In the genomic region with DNA sequence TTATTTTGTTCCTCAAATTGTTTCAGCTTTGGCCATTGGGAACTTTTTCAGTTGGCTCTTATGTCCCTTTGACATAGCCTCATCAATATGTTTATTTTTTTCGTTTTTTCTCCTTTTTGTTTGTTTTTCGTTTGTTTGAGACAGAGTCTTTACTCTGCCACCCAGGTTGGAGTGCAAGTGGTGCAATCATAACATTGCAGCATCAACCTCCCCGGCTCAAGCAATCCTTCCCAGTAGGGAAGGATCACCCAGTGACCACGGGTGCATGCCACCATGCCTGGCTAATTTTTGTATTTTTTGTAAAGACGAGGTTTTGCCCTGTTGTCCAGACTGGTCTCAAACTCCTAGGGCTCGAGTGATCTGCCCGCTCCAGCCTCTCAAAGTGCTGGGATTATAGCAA, we compare ENCODE assay signal across 3 cellular contexts.
TF ChIP-seq lines count a peak whose summit lies in the region.

No MANE protein-coding gene starts in this region.

TF ChIP-seq in IMR-90, 13 proteins besides CTCF, POLR2A, EP300 and RAD21:
- TF ChIP-seq CEBPB (IDR thresholded peaks at IDR 0.05; ENCODE audit: low read depth, low read length) (0 out of 2 replicates have a peak, but pooled peaks have one; percentile 22), FOS (IDR thresholded peaks at IDR 0.05; ENCODE audit: low read depth, low read length) (no peak)

TF ChIP-seq in WTC11, 78 proteins besides CTCF, POLR2A, EP300 and RAD21:
- TF ChIP-seq MAX (CRISPR knock-in tag; IDR thresholded peaks at IDR 0.05) (no peak), GABPB1 (CRISPR knock-in tag; IDR thresholded peaks at IDR 0.05) (peak; percentile 80)

TF ChIP-seq in liver, 16 proteins besides CTCF, POLR2A, EP300 and RAD21:
- TF ChIP-seq SP1 (IDR thresholded peaks at IDR 0.05) (peak; percentile 83), YY1 (IDR thresholded peaks at IDR 0.05) (peak; percentile 92), HNF4A (conservative IDR thresholded peaks at IDR 0.05) (peak; percentile 94 to 97), FOXA2 (IDR thresholded peaks at IDR 0.05) (peak; percentile 64), MAX (IDR thresholded peaks at IDR 0.05) (peak; percentile 84), GABPA (IDR thresholded peaks at IDR 0.05 in 1 of 2, conservative IDR thresholded peaks at IDR 0.05 in 1 of 2) (peak in 1 of 2 donors; percentile 60), JUND (IDR thresholded peaks at IDR 0.05) (peak; percentile 70 to 90), TAF1 (conservative IDR thresholded peaks at IDR 0.05) (peak; percentile 62), FOXA1 (IDR thresholded peaks at IDR 0.05) (peak; percentile 74), RXRA (IDR thresholded peaks at IDR 0.05) (peak; percentile 84 to 95), HNF4G (IDR thresholded peaks at IDR 0.05) (peak; percentile 80), NR2F2 (IDR thresholded peaks at IDR 0.05) (no peak), EGR1 (IDR thresholded peaks at IDR 0.05; ENCODE audit: low read depth in 2 of 2) (peak in 1 of 2 donors; percentile 84)
- TF ChIP-seq, protein P1, sequence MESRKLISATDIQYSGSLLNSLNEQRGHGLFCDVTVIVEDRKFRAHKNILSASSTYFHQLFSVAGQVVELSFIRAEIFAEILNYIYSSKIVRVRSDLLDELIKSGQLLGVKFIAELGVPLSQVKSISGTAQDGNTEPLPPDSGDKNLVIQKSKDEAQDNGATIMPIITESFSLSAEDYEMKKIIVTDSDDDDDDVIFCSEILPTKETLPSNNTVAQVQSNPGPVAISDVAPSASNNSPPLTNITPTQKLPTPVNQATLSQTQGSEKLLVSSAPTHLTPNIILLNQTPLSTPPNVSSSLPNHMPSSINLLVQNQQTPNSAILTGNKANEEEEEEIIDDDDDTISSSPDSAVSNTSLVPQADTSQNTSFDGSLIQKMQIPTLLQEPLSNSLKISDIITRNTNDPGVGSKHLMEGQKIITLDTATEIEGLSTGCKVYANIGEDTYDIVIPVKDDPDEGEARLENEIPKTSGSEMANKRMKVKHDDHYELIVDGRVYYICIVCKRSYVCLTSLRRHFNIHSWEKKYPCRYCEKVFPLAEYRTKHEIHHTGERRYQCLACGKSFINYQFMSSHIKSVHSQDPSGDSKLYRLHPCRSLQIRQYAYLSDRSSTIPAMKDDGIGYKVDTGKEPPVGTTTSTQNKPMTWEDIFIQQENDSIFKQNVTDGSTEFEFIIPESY (IDR thresholded peaks at IDR 0.05): peak; percentile 80
- TF ChIP-seq, protein P2, sequence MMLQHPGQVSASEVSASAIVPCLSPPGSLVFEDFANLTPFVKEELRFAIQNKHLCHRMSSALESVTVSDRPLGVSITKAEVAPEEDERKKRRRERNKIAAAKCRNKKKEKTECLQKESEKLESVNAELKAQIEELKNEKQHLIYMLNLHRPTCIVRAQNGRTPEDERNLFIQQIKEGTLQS (IDR thresholded peaks at IDR 0.05): peak; percentile 95
- TF ChIP-seq, protein P3, sequence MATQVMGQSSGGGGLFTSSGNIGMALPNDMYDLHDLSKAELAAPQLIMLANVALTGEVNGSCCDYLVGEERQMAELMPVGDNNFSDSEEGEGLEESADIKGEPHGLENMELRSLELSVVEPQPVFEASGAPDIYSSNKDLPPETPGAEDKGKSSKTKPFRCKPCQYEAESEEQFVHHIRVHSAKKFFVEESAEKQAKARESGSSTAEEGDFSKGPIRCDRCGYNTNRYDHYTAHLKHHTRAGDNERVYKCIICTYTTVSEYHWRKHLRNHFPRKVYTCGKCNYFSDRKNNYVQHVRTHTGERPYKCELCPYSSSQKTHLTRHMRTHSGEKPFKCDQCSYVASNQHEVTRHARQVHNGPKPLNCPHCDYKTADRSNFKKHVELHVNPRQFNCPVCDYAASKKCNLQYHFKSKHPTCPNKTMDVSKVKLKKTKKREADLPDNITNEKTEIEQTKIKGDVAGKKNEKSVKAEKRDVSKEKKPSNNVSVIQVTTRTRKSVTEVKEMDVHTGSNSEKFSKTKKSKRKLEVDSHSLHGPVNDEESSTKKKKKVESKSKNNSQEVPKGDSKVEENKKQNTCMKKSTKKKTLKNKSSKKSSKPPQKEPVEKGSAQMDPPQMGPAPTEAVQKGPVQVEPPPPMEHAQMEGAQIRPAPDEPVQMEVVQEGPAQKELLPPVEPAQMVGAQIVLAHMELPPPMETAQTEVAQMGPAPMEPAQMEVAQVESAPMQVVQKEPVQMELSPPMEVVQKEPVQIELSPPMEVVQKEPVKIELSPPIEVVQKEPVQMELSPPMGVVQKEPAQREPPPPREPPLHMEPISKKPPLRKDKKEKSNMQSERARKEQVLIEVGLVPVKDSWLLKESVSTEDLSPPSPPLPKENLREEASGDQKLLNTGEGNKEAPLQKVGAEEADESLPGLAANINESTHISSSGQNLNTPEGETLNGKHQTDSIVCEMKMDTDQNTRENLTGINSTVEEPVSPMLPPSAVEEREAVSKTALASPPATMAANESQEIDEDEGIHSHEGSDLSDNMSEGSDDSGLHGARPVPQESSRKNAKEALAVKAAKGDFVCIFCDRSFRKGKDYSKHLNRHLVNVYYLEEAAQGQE (IDR thresholded peaks at IDR 0.05): peak; percentile 78
TF ChIP-seq in liver: peak in this region for 15.
